In genomic region chr3:9762871-9763270, GRCh38 we compare ENCODE assay signal across 35 cellular contexts.
"Had no signal": no experiment of that assay in that cellular context is flagged by ENCODE, and none has a peak within 500 bp of the region (broad histone marks: within the 10 kb centered on the region; RNA-seq: fewer than 3 reads in every experiment).

No MANE protein-coding gene starts in this region.

- H3K4me1 ChIP-seq: foreskin keratinocyte had no signal

- H3K4me3 Mint-ChIP-seq: activated CD8-positive, alpha-beta memory T cell treated with anti-CD3 and anti-CD28 coated beads, Interleukin-2, amount 10 ng/mL, durations not matched to agents 7 days and 5 days; activated CD8-positive, alpha-beta T cell treated with anti-CD3 and anti-CD28 coated beads for 36 hours; activated naive CD4-positive, alpha-beta T cell treated with anti-CD3 and anti-CD28 coated beads for 36 hours; activated naive CD4-positive, alpha-beta T cell treated with anti-CD3 and anti-CD28 coated beads, Interleukin-2, amount 50 U/mL, for 24 hours; activated naive CD8-positive, alpha-beta T cell treated with anti-CD3 and anti-CD28 coated beads for 36 hours; activated naive CD8-positive, alpha-beta T cell treated with anti-CD3 and anti-CD28 coated beads, Interleukin-2, amount 50 U/mL, for 24 hours; activated T-helper 1 cell treated with anti-CD3 and anti-CD28 coated beads, Interleukin-12 subunit alpha, Interleukin-12 subunit beta, Interleukin-2, Interleukin-4 antibody, amounts not matched to agents 30 ng/mL and 10 ng/mL and 1 ng/mL, durations not matched to agents 14 hours and 24 hours and 36 hours; effector memory CD8-positive, alpha-beta T cell; T-cell; T-helper 1 cell treated with Interleukin-12 subunit alpha and Interleukin-12 subunit beta and Interleukin-4 antibody, amounts not matched to agents 30 μg/mL and 1 μg/mL, for 36 hours; T-helper 2 cell treated with Interferon-gamma antibody and Interleukin-4, amounts not matched to agents 5 μg/mL and 100 μg/mL, for 36 hours had no signal

- H3K27me3 ChIP-seq: adrenal gland, body of pancreas, esophagus muscularis mucosa, foreskin keratinocyte, gastrocnemius medialis, heart left ventricle had no signal

- H3K9me3 ChIP-seq: adrenal gland, body of pancreas, esophagus muscularis mucosa, gastrocnemius medialis, heart left ventricle had no signal

- H3K27ac Mint-ChIP-seq: activated CD8-positive, alpha-beta memory T cell treated with anti-CD3 and anti-CD28 coated beads, Interleukin-2, amount 10 ng/mL, durations not matched to agents 7 days and 5 days; activated CD8-positive, alpha-beta T cell treated with anti-CD3 and anti-CD28 coated beads for 36 hours; activated naive CD4-positive, alpha-beta T cell treated with anti-CD3 and anti-CD28 coated beads for 36 hours; activated naive CD4-positive, alpha-beta T cell treated with anti-CD3 and anti-CD28 coated beads, Interleukin-2, amount 50 U/mL, for 24 hours; activated naive CD8-positive, alpha-beta T cell treated with anti-CD3 and anti-CD28 coated beads for 36 hours; activated naive CD8-positive, alpha-beta T cell treated with anti-CD3 and anti-CD28 coated beads, Interleukin-2, amount 50 U/mL, for 24 hours; activated T-helper 1 cell treated with anti-CD3 and anti-CD28 coated beads, Interleukin-12 subunit alpha, Interleukin-12 subunit beta, Interleukin-2, Interleukin-4 antibody, amounts not matched to agents 30 ng/mL and 10 ng/mL and 1 ng/mL, durations not matched to agents 14 hours and 24 hours and 36 hours; activated T-helper 2 cell treated with anti-CD3 and anti-CD28 coated beads, Interferon-gamma antibody, Interleukin-2, Interleukin-4, amounts not matched to agents 10 μg/mL and 5 μg/mL and 100 μg/mL, durations not matched to agents 14 hours and 24 hours and 36 hours; effector memory CD8-positive, alpha-beta T cell; T-cell; T-helper 1 cell treated with Interleukin-12 subunit alpha and Interleukin-12 subunit beta and Interleukin-4 antibody, amounts not matched to agents 30 μg/mL and 1 μg/mL, for 36 hours; T-helper 2 cell treated with Interferon-gamma antibody and Interleukin-4, amounts not matched to agents 5 μg/mL and 100 μg/mL, for 36 hours had no signal

- ATAC-seq: activated CD8-positive, alpha-beta memory T cell treated with anti-CD3 and anti-CD28 coated beads, Interleukin-2, amount 10 ng/mL, durations not matched to agents 7 days and 5 days; activated CD8-positive, alpha-beta T cell treated with anti-CD3 and anti-CD28 coated beads for 36 hours; activated naive CD8-positive, alpha-beta T cell treated with anti-CD3 and anti-CD28 coated beads, Interleukin-2, amount 50 U/mL, for 24 hours; body of pancreas; effector memory CD8-positive, alpha-beta T cell; foreskin keratinocyte; gastrocnemius medialis; heart left ventricle; T-cell had no signal

- H3K27ac ChIP-seq: adrenal gland, body of pancreas, esophagus muscularis mucosa, foreskin keratinocyte, gastrocnemius medialis, heart left ventricle, WERI-Rb-1 had no signal

- H3K4me3 ChIP-seq: adrenal gland, body of pancreas, esophagus muscularis mucosa, gastrocnemius medialis, heart left ventricle had no signal

- H3K9me3 Mint-ChIP-seq: activated CD8-positive, alpha-beta T cell treated with anti-CD3 and anti-CD28 coated beads for 36 hours; activated naive CD4-positive, alpha-beta T cell treated with anti-CD3 and anti-CD28 coated beads for 36 hours; activated naive CD4-positive, alpha-beta T cell treated with anti-CD3 and anti-CD28 coated beads, Interleukin-2, amount 50 U/mL, for 24 hours; activated naive CD8-positive, alpha-beta T cell treated with anti-CD3 and anti-CD28 coated beads for 36 hours; activated naive CD8-positive, alpha-beta T cell treated with anti-CD3 and anti-CD28 coated beads, Interleukin-2, amount 50 U/mL, for 24 hours; activated T-helper 1 cell treated with anti-CD3 and anti-CD28 coated beads, Interleukin-12 subunit alpha, Interleukin-12 subunit beta, Interleukin-2, Interleukin-4 antibody, amounts not matched to agents 30 ng/mL and 10 ng/mL and 1 ng/mL, durations not matched to agents 14 hours and 24 hours and 36 hours; activated T-helper 2 cell treated with anti-CD3 and anti-CD28 coated beads, Interferon-gamma antibody, Interleukin-2, Interleukin-4, amounts not matched to agents 10 μg/mL and 5 μg/mL and 100 μg/mL, durations not matched to agents 14 hours and 24 hours and 36 hours; effector memory CD8-positive, alpha-beta T cell; T-cell; T-helper 1 cell treated with Interleukin-12 subunit alpha and Interleukin-12 subunit beta and Interleukin-4 antibody, amounts not matched to agents 30 μg/mL and 1 μg/mL, for 36 hours; T-helper 2 cell treated with Interferon-gamma antibody and Interleukin-4, amounts not matched to agents 5 μg/mL and 100 μg/mL, for 36 hours had no signal

- DNase-seq: activated CD4-positive, alpha-beta T cell treated with anti-CD3 and anti-CD28 coated beads for 48 hours; activated CD4-positive, alpha-beta T cell treated with anti-CD3 and anti-CD28 coated beads, Interleukin-2, amount 50 U/mL, for 1 hour; activated CD4-positive, alpha-beta T cell treated with anti-CD3 and anti-CD28 coated beads, Interleukin-2, amount 50 U/mL, for 48 hours; activated CD8-positive, alpha-beta memory T cell treated with anti-CD3 and anti-CD28 coated beads, Interleukin-2, amount 10 ng/mL, durations not matched to agents 7 days and 5 days; activated CD8-positive, alpha-beta memory T cell treated with anti-CD3 and anti-CD28 coated beads, Interleukin-2, amount 50 U/mL, for 4 hours; activated CD8-positive, alpha-beta T cell treated with anti-CD3 and anti-CD28 coated beads for 36 hours; activated effector memory CD4-positive, alpha-beta T cell treated with anti-CD3 and anti-CD28 coated beads, Interleukin-2, amount 50 U/mL, for 16 hours; activated naive CD4-positive, alpha-beta T cell treated with anti-CD3 and anti-CD28 coated beads for 36 hours; activated naive CD8-positive, alpha-beta T cell treated with anti-CD3 and anti-CD28 coated beads for 36 hours; activated naive CD8-positive, alpha-beta T cell treated with anti-CD3 and anti-CD28 coated beads, Interleukin-2, amount 50 U/mL, for 24 hours; activated T-cell treated with anti-CD3 and anti-CD28 coated beads, Interleukin-2, amount 50 U/mL, for 1 hour; activated T-cell treated with anti-CD3 and anti-CD28 coated beads, Interleukin-2, amount 50 U/mL, for 48 hours; adrenal gland; amygdala; aorta; body of pancreas; caudate nucleus; cortex of kidney; dermis blood vessel endothelial cell; effector CD4-positive, alpha-beta T cell; effector memory CD8-positive, alpha-beta T cell; erythroblast; foreskin keratinocyte; gastrocnemius medialis; glutamatergic neuron; heart left ventricle; T-cell; T1000; WERI-Rb-1 had no signal

- H3K27me3 Mint-ChIP-seq: activated CD8-positive, alpha-beta memory T cell treated with anti-CD3 and anti-CD28 coated beads, Interleukin-2, amount 10 ng/mL, durations not matched to agents 7 days and 5 days; activated CD8-positive, alpha-beta T cell treated with anti-CD3 and anti-CD28 coated beads for 36 hours; activated naive CD4-positive, alpha-beta T cell treated with anti-CD3 and anti-CD28 coated beads, Interleukin-2, amount 50 U/mL, for 24 hours; activated naive CD8-positive, alpha-beta T cell treated with anti-CD3 and anti-CD28 coated beads for 36 hours; activated naive CD8-positive, alpha-beta T cell treated with anti-CD3 and anti-CD28 coated beads, Interleukin-2, amount 50 U/mL, for 24 hours; effector memory CD8-positive, alpha-beta T cell; T-cell had no signal
